1 cellular context compared by ENCODE assay signal in the genomic region with DNA sequence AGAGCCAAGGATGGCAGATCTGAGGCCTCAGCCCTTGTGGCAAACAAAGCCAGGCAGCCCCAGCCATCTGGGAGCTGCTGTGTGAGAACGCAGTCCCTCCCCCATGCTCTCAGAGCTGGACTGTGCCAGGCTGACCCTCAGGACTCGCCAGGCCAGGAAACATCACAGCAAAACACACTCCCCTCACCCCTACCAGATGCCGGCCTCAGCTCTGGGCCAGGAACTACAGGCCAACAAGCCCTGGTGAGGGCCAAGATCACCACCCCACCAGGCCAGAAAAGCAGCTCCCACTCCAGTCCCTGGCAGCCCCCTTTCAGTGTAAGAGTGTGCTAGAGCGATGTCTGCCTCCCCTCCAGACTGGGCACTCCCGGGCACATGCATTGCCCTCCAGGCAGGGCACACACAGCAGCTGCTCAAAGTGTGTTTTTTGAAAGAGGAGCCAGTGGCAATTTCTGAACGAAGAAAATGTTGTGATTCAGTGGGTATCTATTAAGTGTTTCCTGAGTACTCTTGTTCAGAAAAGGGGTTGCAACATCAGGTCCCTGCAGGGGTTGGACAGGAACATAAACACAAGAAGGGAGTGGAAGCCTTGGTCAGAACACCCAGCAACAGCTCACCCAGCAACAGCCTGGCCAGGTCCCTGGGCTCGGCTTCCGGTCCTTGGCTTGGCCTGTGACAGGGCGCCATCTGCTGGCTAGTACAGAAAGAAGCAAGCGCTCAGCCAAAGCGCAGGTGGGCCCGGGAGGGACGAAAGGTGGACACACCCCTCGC.
A peak's percentile ranks its signal among the peaks of the same experiment; 100 is the strongest.
TF ChIP-seq lines count a peak whose summit lies in the region.

No MANE protein-coding gene starts in this region.

TF ChIP-seq in HepG2, 621 proteins besides CTCF, POLR2A, EP300 and RAD21 (continued from another document and continues in another):
- TF ChIP-seq ZNF484 (CRISPR knock-in tag; IDR thresholded peaks at IDR 0.05; ENCODE audit: borderline replicate concordance, low read depth): no peak
- TF ChIP-seq ZNF253 (CRISPR knock-in tag; IDR thresholded peaks at IDR 0.05; ENCODE audit: borderline replicate concordance): no peak
- TF ChIP-seq, protein P1, sequence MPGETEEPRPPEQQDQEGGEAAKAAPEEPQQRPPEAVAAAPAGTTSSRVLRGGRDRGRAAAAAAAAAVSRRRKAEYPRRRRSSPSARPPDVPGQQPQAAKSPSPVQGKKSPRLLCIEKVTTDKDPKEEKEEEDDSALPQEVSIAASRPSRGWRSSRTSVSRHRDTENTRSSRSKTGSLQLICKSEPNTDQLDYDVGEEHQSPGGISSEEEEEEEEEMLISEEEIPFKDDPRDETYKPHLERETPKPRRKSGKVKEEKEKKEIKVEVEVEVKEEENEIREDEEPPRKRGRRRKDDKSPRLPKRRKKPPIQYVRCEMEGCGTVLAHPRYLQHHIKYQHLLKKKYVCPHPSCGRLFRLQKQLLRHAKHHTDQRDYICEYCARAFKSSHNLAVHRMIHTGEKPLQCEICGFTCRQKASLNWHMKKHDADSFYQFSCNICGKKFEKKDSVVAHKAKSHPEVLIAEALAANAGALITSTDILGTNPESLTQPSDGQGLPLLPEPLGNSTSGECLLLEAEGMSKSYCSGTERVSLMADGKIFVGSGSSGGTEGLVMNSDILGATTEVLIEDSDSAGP (CRISPR knock-in tag; IDR thresholded peaks at IDR 0.05; ENCODE audit: borderline replicate concordance): peak; percentile 77
- TF ChIP-seq ASH2L (IDR thresholded peaks at IDR 0.05; ENCODE audit: insufficient read length, low read depth, low read length): no peak
- TF ChIP-seq ZNF737 (CRISPR knock-in tag; IDR thresholded peaks at IDR 0.05; ENCODE audit: borderline replicate concordance): no peak
- TF ChIP-seq NCOA5 (CRISPR knock-in tag; IDR thresholded peaks at IDR 0.05): no peak
- peak; percentile 42 for TF ChIP-seq MED1 (CRISPR knock-in tag; IDR thresholded peaks at IDR 0.05)
- TF ChIP-seq ZNF816 (CRISPR knock-in tag; IDR thresholded peaks at IDR 0.05; ENCODE audit: borderline replicate concordance): no peak
- no peak for TF ChIP-seq ZNF891 (CRISPR knock-in tag; IDR thresholded peaks at IDR 0.05)
- no peak for TF ChIP-seq SRSF4 (IDR thresholded peaks at IDR 0.05; ENCODE audit: low read depth, low read length, poor library complexity, severe bottlenecking)
- no peak for TF ChIP-seq NR2F2 (IDR thresholded peaks at IDR 0.05; ENCODE audit: borderline replicate concordance, low read depth)
- TF ChIP-seq MAFG (CRISPR knock-in tag; IDR thresholded peaks at IDR 0.05): no peak
- 0 out of 2 replicates have a peak, but pooled peaks have one; percentile 36 for TF ChIP-seq ZNF343 (CRISPR knock-in tag; IDR thresholded peaks at IDR 0.05)
- TF ChIP-seq U2AF1 (optimal IDR thresholded peaks at IDR 0.05; ENCODE audit: low read depth, low read length): no peak
- TF ChIP-seq, protein P2, sequence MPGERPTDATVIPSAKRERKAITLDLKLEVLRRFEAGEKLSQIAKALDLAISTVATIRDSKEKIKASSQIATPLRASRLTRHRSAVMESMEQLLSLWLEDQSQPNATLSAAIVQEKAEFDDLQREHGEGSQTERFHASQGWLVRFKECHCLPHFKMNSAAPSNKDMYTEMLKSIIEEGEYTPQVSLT (CRISPR knock-in tag; IDR thresholded peaks at IDR 0.05; ENCODE audit: borderline replicate concordance, low read depth): no peak
- TF ChIP-seq ZNF34 (CRISPR knock-in tag; IDR thresholded peaks at IDR 0.05; ENCODE audit: borderline replicate concordance): no peak
- TF ChIP-seq KDM3A (CRISPR knock-in tag; IDR thresholded peaks at IDR 0.05; ENCODE audit: low read depth): peak; percentile 79; the same call in 1 of the 2 replicates
- no peak; the same call in 1 of the 2 replicates for TF ChIP-seq KLF15 (CRISPR knock-in tag; IDR thresholded peaks at IDR 0.05; ENCODE audit: borderline replicate concordance)
- TF ChIP-seq, protein P3, sequence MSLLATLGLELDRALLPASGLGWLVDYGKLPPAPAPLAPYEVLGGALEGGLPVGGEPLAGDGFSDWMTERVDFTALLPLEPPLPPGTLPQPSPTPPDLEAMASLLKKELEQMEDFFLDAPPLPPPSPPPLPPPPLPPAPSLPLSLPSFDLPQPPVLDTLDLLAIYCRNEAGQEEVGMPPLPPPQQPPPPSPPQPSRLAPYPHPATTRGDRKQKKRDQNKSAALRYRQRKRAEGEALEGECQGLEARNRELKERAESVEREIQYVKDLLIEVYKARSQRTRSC (CRISPR knock-in tag; IDR thresholded peaks at IDR 0.05; ENCODE audit: low read depth): no peak
- TF ChIP-seq, protein P4, sequence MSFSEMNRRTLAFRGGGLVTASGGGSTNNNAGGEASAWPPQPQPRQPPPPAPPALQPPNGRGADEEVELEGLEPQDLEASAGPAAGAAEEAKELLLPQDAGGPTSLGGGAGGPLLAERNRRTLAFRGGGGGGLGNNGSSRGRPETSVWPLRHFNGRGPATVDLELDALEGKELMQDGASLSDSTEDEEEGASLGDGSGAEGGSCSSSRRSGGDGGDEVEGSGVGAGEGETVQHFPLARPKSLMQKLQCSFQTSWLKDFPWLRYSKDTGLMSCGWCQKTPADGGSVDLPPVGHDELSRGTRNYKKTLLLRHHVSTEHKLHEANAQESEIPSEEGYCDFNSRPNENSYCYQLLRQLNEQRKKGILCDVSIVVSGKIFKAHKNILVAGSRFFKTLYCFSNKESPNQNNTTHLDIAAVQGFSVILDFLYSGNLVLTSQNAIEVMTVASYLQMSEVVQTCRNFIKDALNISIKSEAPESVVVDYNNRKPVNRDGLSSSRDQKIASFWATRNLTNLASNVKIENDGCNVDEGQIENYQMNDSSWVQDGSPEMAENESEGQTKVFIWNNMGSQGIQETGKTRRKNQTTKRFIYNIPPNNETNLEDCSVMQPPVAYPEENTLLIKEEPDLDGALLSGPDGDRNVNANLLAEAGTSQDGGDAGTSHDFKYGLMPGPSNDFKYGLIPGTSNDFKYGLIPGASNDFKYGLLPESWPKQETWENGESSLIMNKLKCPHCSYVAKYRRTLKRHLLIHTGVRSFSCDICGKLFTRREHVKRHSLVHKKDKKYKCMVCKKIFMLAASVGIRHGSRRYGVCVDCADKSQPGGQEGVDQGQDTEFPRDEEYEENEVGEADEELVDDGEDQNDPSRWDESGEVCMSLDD (CRISPR knock-in tag; IDR thresholded peaks at IDR 0.05; ENCODE audit: borderline replicate concordance): no peak
- TF ChIP-seq NFKB2 (CRISPR knock-in tag; IDR thresholded peaks at IDR 0.05; ENCODE audit: borderline replicate concordance): peak; percentile 40; the same call in 1 of the 2 replicates
- TF ChIP-seq CREM (IDR thresholded peaks at IDR 0.05): peak; percentile 31; the same call in 1 of the 2 replicates
- no peak for TF ChIP-seq CREM (CRISPR knock-in tag; IDR thresholded peaks at IDR 0.05)
- 0 out of 2 replicates have a peak, but pooled peaks have one; percentile 55 for TF ChIP-seq ZNF839 (CRISPR knock-in tag; IDR thresholded peaks at IDR 0.05; ENCODE audit: borderline replicate concordance)
- TF ChIP-seq GATAD1 (CRISPR knock-in tag; IDR thresholded peaks at IDR 0.05): no peak; the same call in 1 of the 2 replicates
- TF ChIP-seq ZNF720 (CRISPR knock-in tag; IDR thresholded peaks at IDR 0.05): no peak
- no peak for TF ChIP-seq PTBP1 (IDR thresholded peaks at IDR 0.05; ENCODE audit: low read depth, low read length, poor library complexity, severe bottlenecking)
- TF ChIP-seq ZNF335 (CRISPR knock-in tag; IDR thresholded peaks at IDR 0.05): no peak
- TF ChIP-seq ZNF264 (CRISPR knock-in tag; IDR thresholded peaks at IDR 0.05): no peak
- no peak for TF ChIP-seq TSC22D2 (CRISPR knock-in tag; IDR thresholded peaks at IDR 0.05; ENCODE audit: borderline replicate concordance)
- TF ChIP-seq ZNF232 (CRISPR knock-in tag; IDR thresholded peaks at IDR 0.05; ENCODE audit: borderline replicate concordance): 0 out of 2 replicates have a peak, but pooled peaks have one; percentile 18
- TF ChIP-seq, protein P5, sequence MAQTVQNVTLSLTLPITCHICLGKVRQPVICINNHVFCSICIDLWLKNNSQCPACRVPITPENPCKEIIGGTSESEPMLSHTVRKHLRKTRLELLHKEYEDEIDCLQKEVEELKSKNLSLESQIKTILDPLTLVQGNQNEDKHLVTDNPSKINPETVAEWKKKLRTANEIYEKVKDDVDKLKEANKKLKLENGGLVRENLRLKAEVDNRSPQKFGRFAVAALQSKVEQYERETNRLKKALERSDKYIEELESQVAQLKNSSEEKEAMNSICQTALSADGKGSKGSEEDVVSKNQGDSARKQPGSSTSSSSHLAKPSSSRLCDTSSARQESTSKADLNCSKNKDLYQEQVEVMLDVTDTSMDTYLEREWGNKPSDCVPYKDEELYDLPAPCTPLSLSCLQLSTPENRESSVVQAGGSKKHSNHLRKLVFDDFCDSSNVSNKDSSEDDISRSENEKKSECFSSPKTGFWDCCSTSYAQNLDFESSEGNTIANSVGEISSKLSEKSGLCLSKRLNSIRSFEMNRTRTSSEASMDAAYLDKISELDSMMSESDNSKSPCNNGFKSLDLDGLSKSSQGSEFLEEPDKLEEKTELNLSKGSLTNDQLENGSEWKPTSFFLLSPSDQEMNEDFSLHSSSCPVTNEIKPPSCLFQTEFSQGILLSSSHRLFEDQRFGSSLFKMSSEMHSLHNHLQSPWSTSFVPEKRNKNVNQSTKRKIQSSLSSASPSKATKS (CRISPR knock-in tag; IDR thresholded peaks at IDR 0.05): no peak
- no peak for TF ChIP-seq MTF2 (CRISPR knock-in tag; IDR thresholded peaks at IDR 0.05; ENCODE audit: borderline replicate concordance)
- TF ChIP-seq, protein P6, sequence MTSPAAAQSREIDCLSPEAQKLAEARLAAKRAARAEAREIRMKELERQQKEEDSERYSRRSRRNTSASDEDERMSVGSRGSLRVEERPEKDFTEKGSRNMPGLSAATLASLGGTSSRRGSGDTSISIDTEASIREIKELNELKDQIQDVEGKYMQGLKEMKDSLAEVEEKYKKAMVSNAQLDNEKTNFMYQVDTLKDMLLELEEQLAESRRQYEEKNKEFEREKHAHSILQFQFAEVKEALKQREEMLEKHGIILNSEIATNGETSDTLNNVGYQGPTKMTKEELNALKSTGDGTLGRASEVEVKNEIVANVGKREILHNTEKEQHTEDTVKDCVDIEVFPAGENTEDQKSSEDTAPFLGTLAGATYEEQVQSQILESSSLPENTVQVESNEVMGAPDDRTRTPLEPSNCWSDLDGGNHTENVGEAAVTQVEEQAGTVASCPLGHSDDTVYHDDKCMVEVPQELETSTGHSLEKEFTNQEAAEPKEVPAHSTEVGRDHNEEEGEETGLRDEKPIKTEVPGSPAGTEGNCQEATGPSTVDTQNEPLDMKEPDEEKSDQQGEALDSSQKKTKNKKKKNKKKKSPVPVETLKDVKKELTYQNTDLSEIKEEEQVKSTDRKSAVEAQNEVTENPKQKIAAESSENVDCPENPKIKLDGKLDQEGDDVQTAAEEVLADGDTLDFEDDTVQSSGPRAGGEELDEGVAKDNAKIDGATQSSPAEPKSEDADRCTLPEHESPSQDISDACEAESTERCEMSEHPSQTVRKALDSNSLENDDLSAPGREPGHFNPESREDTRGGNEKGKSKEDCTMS (CRISPR knock-in tag; conservative IDR thresholded peaks at IDR 0.05): no peak
- peak; percentile 81; the same call in 1 of the 2 replicates for TF ChIP-seq ZNF572 (CRISPR knock-in tag; IDR thresholded peaks at IDR 0.05)
- peak; percentile 53 for TF ChIP-seq RXRA (CRISPR knock-in tag; IDR thresholded peaks at IDR 0.05)
- TF ChIP-seq, protein P7, sequence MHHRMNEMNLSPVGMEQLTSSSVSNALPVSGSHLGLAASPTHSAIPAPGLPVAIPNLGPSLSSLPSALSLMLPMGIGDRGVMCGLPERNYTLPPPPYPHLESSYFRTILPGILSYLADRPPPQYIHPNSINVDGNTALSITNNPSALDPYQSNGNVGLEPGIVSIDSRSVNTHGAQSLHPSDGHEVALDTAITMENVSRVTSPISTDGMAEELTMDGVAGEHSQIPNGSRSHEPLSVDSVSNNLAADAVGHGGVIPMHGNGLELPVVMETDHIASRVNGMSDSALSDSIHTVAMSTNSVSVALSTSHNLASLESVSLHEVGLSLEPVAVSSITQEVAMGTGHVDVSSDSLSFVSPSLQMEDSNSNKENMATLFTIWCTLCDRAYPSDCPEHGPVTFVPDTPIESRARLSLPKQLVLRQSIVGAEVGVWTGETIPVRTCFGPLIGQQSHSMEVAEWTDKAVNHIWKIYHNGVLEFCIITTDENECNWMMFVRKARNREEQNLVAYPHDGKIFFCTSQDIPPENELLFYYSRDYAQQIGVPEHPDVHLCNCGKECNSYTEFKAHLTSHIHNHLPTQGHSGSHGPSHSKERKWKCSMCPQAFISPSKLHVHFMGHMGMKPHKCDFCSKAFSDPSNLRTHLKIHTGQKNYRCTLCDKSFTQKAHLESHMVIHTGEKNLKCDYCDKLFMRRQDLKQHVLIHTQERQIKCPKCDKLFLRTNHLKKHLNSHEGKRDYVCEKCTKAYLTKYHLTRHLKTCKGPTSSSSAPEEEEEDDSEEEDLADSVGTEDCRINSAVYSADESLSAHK (CRISPR knock-in tag; IDR thresholded peaks at IDR 0.05; ENCODE audit: borderline replicate concordance): no peak
- no peak for TF ChIP-seq ZNF468 (CRISPR knock-in tag; IDR thresholded peaks at IDR 0.05)
- TF ChIP-seq MIER3 (CRISPR knock-in tag; IDR thresholded peaks at IDR 0.05; ENCODE audit: borderline replicate concordance): peak; percentile 49; the same call in 1 of the 2 replicates
- TF ChIP-seq PAWR (CRISPR knock-in tag; IDR thresholded peaks at IDR 0.05; ENCODE audit: borderline replicate concordance): no peak
- TF ChIP-seq PLRG1 (conservative IDR thresholded peaks at IDR 0.05): no peak
- TF ChIP-seq ZNF333 (CRISPR knock-in tag; IDR thresholded peaks at IDR 0.05; ENCODE audit: borderline replicate concordance): no peak
- TF ChIP-seq IRF2 (CRISPR knock-in tag; IDR thresholded peaks at IDR 0.05): peak; percentile 78
- TF ChIP-seq SPEN (CRISPR knock-in tag; IDR thresholded peaks at IDR 0.05; ENCODE audit: low read depth): peak; percentile 77
- TF ChIP-seq, protein P8, sequence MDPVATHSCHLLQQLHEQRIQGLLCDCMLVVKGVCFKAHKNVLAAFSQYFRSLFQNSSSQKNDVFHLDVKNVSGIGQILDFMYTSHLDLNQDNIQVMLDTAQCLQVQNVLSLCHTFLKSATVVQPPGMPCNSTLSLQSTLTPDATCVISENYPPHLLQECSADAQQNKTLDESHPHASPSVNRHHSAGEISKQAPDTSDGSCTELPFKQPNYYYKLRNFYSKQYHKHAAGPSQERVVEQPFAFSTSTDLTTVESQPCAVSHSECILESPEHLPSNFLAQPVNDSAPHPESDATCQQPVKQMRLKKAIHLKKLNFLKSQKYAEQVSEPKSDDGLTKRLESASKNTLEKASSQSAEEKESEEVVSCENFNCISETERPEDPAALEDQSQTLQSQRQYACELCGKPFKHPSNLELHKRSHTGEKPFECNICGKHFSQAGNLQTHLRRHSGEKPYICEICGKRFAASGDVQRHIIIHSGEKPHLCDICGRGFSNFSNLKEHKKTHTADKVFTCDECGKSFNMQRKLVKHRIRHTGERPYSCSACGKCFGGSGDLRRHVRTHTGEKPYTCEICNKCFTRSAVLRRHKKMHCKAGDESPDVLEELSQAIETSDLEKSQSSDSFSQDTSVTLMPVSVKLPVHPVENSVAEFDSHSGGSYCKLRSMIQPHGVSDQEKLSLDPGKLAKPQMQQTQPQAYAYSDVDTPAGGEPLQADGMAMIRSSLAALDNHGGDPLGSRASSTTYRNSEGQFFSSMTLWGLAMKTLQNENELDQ (CRISPR knock-in tag; IDR thresholded peaks at IDR 0.05; ENCODE audit: borderline replicate concordance): no peak
- TF ChIP-seq ZBTB1 (CRISPR knock-in tag; IDR thresholded peaks at IDR 0.05; ENCODE audit: borderline replicate concordance): no peak
